In genomic region chr3:143847787-143848631, GRCh38 we compare ENCODE assay signal across 8 cellular contexts. TPM values are rescaled to one million over a fixed set of nuclear protein-coding genes. Genes with fewer than 3 reads are reported as not detected.
DNase-seq lines count a peak whose midpoint lies in the region; ATAC-seq lines count a peak whose summit lies in the region.

SLC9A9 (minus strand) TSS chr3:143848468; CDS start chr3:143848322, 146 bp downstream.

- H3K27ac Mint-ChIP-seq in activated T-helper 1 cell treated with anti-CD3 and anti-CD28 coated beads, Interleukin-12 subunit alpha, Interleukin-12 subunit beta, Interleukin-2, Interleukin-4 antibody, amounts not matched to agents 30 ng/mL and 10 ng/mL and 1 ng/mL, durations not matched to agents 14 hours and 24 hours and 36 hours, result peak within 1 kb of the TSS; percentile 86
- peak within 1 kb of the TSS; percentile 72 to 96 (median 92) for H3K27ac Mint-ChIP-seq in naive B cell

- DNase-seq in C1 segment of cervical spinal cord (lab: John Stamatoyannopoulos, UW), result peak in 11 of 14 donors; percentile 16 to 75 (median 66)
- peak; percentile 20 for DNase-seq in NCI-H82 treated with DMSO at 0.1 percent for 48 hours (lab: John Stamatoyannopoulos, UW; ENCODE audit: unreplicated experiment)
- peak; percentile 11 for DNase-seq in activated T-helper 1 cell treated with anti-CD3 and anti-CD28 coated beads, Interleukin-12 subunit alpha, Interleukin-12 subunit beta, Interleukin-2, Interleukin-4 antibody, amounts not matched to agents 30 ng/mL and 10 ng/mL and 1 ng/mL, durations not matched to agents 14 hours and 24 hours and 36 hours (ENCODE audit: low spot score)
- peak; percentile 86 for DNase-seq in fibroblast of peridontal ligament (ENCODE audit: extremely low read depth)
- peak; percentile 35 for DNase-seq in naive B cell
- no peak for DNase-seq in ureter (ENCODE audit: low spot score)

- intact Hi-C loops in activated T-helper 1 cell treated with anti-CD3 and anti-CD28 coated beads, Interleukin-12 subunit alpha, Interleukin-12 subunit beta, Interleukin-2, Interleukin-4 antibody, amounts not matched to agents 30 ng/mL and 10 ng/mL and 1 ng/mL, durations not matched to agents 14 hours and 24 hours and 36 hours (cut with micrococcal nuclease), result loop anchor here (1.0 to 5.0 kb wide), 7 partner anchors 12 to 781 kb away; partner anchors contain the start of gene DIPK2A

- no peaks in the 10 kb centered on the region for H3K9me3 Mint-ChIP-seq in activated T-helper 1 cell treated with anti-CD3 and anti-CD28 coated beads, Interleukin-12 subunit alpha, Interleukin-12 subunit beta, Interleukin-2, Interleukin-4 antibody, amounts not matched to agents 30 ng/mL and 10 ng/mL and 1 ng/mL, durations not matched to agents 14 hours and 24 hours and 36 hours
- no peaks in the 10 kb centered on the region for H3K9me3 Mint-ChIP-seq in naive B cell

- peaks cover 2% of the 10 kb centered on the region for H3K36me3 Mint-ChIP-seq in activated T-helper 1 cell treated with anti-CD3 and anti-CD28 coated beads, Interleukin-12 subunit alpha, Interleukin-12 subunit beta, Interleukin-2, Interleukin-4 antibody, amounts not matched to agents 30 ng/mL and 10 ng/mL and 1 ng/mL, durations not matched to agents 14 hours and 24 hours and 36 hours (ENCODE audit: low read depth)
- H3K36me3 Mint-ChIP-seq in naive B cell, result no peaks in the 10 kb centered on the region

- H3K4me3 Mint-ChIP-seq in activated T-helper 1 cell treated with anti-CD3 and anti-CD28 coated beads, Interleukin-12 subunit alpha, Interleukin-12 subunit beta, Interleukin-2, Interleukin-4 antibody, amounts not matched to agents 30 ng/mL and 10 ng/mL and 1 ng/mL, durations not matched to agents 14 hours and 24 hours and 36 hours, result peak within 1 kb of the TSS; percentile 94
- peak within 1 kb of the TSS; percentile 92 to 99 (median 98) for H3K4me3 Mint-ChIP-seq in naive B cell

- peaks cover 47% of the 10 kb centered on the region for H3K4me1 Mint-ChIP-seq in activated T-helper 1 cell treated with anti-CD3 and anti-CD28 coated beads, Interleukin-12 subunit alpha, Interleukin-12 subunit beta, Interleukin-2, Interleukin-4 antibody, amounts not matched to agents 30 ng/mL and 10 ng/mL and 1 ng/mL, durations not matched to agents 14 hours and 24 hours and 36 hours (ENCODE audit: low read depth)
- H3K4me1 Mint-ChIP-seq in naive B cell, result peaks cover 30 to 39% (median 36%) of the 10 kb centered on the region in 3 donors

- H3K27me3 Mint-ChIP-seq in activated T-helper 1 cell treated with anti-CD3 and anti-CD28 coated beads, Interleukin-12 subunit alpha, Interleukin-12 subunit beta, Interleukin-2, Interleukin-4 antibody, amounts not matched to agents 30 ng/mL and 10 ng/mL and 1 ng/mL, durations not matched to agents 14 hours and 24 hours and 36 hours (ENCODE audit: insufficient read depth), result peaks cover 5% of the 10 kb centered on the region
- no peaks in the 10 kb centered on the region for H3K27me3 Mint-ChIP-seq in naive B cell

- ATAC-seq in GM18907 (IDR thresholded peaks at IDR 0.05; ENCODE audit: unreplicated experiment), result peak; percentile 90
- peak; percentile 92 for ATAC-seq in HG03066 (IDR thresholded peaks at IDR 0.05; ENCODE audit: low read depth, unreplicated experiment)
- ATAC-seq in naive B cell (ENCODE audit: low read depth in 2 of 2), result peak; percentile 86 to 87

RNA-seq across cellular contexts. Expression of gene SLC9A9, which starts in this region (rescaled TPM):
- total RNA-seq in activated T-helper 1 cell treated with anti-CD3 and anti-CD28 coated beads, Interleukin-12 subunit alpha, Interleukin-12 subunit beta, Interleukin-2, Interleukin-4 antibody, amounts not matched to agents 30 ng/mL and 10 ng/mL and 1 ng/mL, durations not matched to agents 14 hours and 24 hours and 36 hours, result 0.64 and 0.88 TPM in 2 replicates
- polyA plus RNA-seq in naive B cell (ENCODE audit: low read depth in 6 of 6), result 10 to 100 TPM; 16.9 to 31.5 (median 24.7) TPM
- 15.0 TPM for total RNA-seq in ureter

Comparison
In these comparisons a context has a peak if more than half of its experiments do, and no peak if none do; other contexts are left out.
1. Peak in DNase-seq in activated T-helper 1 cell treated with anti-CD3 and anti-CD28 coated beads, Interleukin-12 subunit alpha, Interleukin-12 subunit beta, Interleukin-2, Interleukin-4 antibody, amounts not matched to agents 30 ng/mL and 10 ng/mL and 1 ng/mL, durations not matched to agents 14 hours and 24 hours and 36 hours; RNA of the gene not detected or under 1 TPM.